In the genomic region with DNA sequence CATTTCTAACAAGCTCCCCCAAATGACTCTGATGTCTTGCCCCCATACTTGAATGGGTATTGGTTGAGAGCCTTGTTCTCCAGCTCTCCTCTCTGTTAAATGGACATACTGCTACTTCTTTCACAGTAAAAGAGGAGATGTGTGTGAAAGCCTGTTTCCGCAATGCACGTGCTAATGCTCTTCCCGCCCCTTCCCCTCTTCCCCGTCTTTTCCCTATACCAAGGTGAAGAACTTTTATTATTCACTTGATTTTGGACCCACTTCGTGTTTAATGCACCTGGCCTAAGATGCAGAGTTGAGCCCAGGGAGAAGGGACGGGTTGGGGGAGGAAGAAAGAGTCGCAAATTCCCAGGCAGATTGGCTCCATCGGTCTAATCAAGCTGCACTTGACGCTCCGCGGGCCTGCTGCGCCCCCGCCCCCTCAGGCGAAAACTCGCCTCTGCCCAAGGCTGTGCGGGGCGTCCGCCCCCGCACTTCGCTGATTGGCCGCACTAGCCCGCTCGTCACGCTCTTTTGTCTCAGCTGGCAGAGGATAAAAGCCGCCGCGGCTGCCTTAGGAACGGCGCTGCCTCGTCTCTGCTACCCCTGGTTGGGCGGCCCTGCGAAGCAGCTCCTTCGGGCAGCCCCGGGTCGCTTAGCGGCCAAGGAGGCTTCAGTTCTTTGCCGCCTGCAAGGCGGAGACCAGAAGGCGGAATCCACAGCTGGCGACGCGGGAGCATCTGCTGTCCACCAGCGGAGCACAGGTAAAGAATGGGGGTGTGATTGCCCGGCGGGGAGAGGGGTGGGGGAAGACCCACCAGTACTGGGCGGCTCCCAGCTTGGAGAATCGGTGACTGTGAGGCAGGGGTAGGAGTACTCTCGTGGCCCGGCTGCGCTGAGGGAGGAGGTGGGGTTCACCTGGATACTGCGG, we compare ENCODE assay signal across 8 cellular contexts. TPM values are rescaled to one million over a fixed set of nuclear protein-coding genes. Genes with fewer than 3 reads are reported as not detected.
DNase-seq lines count a peak whose midpoint lies in the region; ATAC-seq and TF ChIP-seq lines count a peak whose summit lies in the region.
"Had no signal": no experiment of that assay in that cellular context is flagged by ENCODE, and none has a peak within 500 bp of the region (broad histone marks: within the 10 kb centered on the region; RNA-seq: fewer than 3 reads in every experiment).

A gene (plus strand): TSS at position 562 of the 910 bp plus-strand sequence. CDS start 1,421 bp downstream, outside the sequence.

- H3K4me1 Mint-ChIP-seq in WTC11 (peaks cover 25% of the 10 kb centered on the region), chondrocyte (ENCODE audit: low read depth) (peaks cover 12% of the 10 kb centered on the region)

- H3K4me3 Mint-ChIP-seq in WTC11: peak within 1 kb of the TSS; percentile 76
- peak within 1 kb of the TSS; percentile 69 for H3K4me3 Mint-ChIP-seq in chondrocyte (ENCODE audit: unreplicated experiment)

- no peaks in the 10 kb centered on the region for H3K79me2 ChIP-seq in OCI-LY7 (ENCODE audit: insufficient read depth, low read depth, low read length)

- peaks cover 0 to 8% (median 7%) of the 10 kb centered on the region in 4 donors for H3K4me1 ChIP-seq in liver (ENCODE audit: control insufficient read depth in 4 of 4, insufficient read depth in 4 of 4, low read length in 3 of 4)
- H3K4me1 ChIP-seq in OCI-LY7 (ENCODE audit: insufficient read depth, low read length, poor library complexity, severe bottlenecking): no peaks in the 10 kb centered on the region

- BruUV-seq in OCI-LY7 (replicated peaks; lab: Mats Ljungman, UMichigan): no TSS peak

- H4K20me1 ChIP-seq in OCI-LY7 (ENCODE audit: insufficient read depth, low read length): no peaks in the 10 kb centered on the region

- intact Hi-C loops in OCI-LY7 (cut with micrococcal nuclease; ENCODE audit: unreplicated experiment): no loop called here

- H3K36me3 Mint-ChIP-seq in WTC11 (no peaks in the 10 kb centered on the region), chondrocyte (ENCODE audit: low read depth) (no peaks in the 10 kb centered on the region)

- H3K27ac Mint-ChIP-seq in WTC11 (no peak within 1 kb of the TSS), chondrocyte (ENCODE audit: unreplicated experiment) (no peak within 1 kb of the TSS)

- no peak for TF ChIP-seq POLR2A in GM18505 (IDR thresholded peaks at IDR 0.05; ENCODE audit: borderline replicate concordance, extremely low read depth, insufficient read depth, insufficient read length)

- H3K9me3 Mint-ChIP-seq in WTC11 (no peaks in the 10 kb centered on the region), chondrocyte (ENCODE audit: low read depth) (peaks cover 10% of the 10 kb centered on the region)

- no peak within 1 kb of the TSS for H3K9ac ChIP-seq in liver (ENCODE audit: low read depth in 1 of 2, low read length in 2 of 2)

- peak within 1 kb of the TSS in 1 of 3 donors; percentile 32 for H3K4me3 ChIP-seq in liver (ENCODE audit: low read depth in 1 of 3, low read length in 3 of 3)
- no peak within 1 kb of the TSS for H3K4me3 ChIP-seq in OCI-LY7 (ENCODE audit: low read depth, low read length, poor library complexity, severe bottlenecking)

- no peaks in the 10 kb centered on the region for H3K36me3 ChIP-seq in liver (ENCODE audit: control insufficient read depth in 4 of 4, insufficient read depth in 3 of 4, low read depth in 1 of 4, low read length in 3 of 4)
- no peaks in the 10 kb centered on the region for H3K36me3 ChIP-seq in OCI-LY7 (ENCODE audit: insufficient read depth, low read length)

- ATAC-seq in GM18505 (IDR thresholded peaks at IDR 0.05; ENCODE audit: unreplicated experiment) (peak; percentile 71), WTC11 (peak; percentile 94)

- CTCF ChIA-PET in WTC11 (lab: Charles Lee) (interaction anchor here (0.6 to 2.8 kb wide), 9 partner anchors 16 to 243 kb away, joined by 3 to 34 read pairs (median 4); no protein-coding TSS in a partner anchor), OCI-LY7 (lab: Charles Lee; ENCODE audit: unreplicated experiment) (no interaction called here)

- H3K27me3 Mint-ChIP-seq in WTC11 (ENCODE audit: low read depth) (peaks cover 86% of the 10 kb centered on the region), chondrocyte (ENCODE audit: low read depth) (peaks cover 28% of the 10 kb centered on the region)

- POLR2A ChIA-PET in WTC11 (lab: Charles Lee): interaction anchor here (0.6 to 1.4 kb wide), 3 partner anchors 16 to 104 kb away, joined by 3 to 6 read pairs (median 3); no protein-coding TSS in a partner anchor
- POLR2A ChIA-PET in OCI-LY7 (lab: Charles Lee): no interaction called here

- TF ChIP-seq CTCF in WTC11 (IDR thresholded peaks at IDR 0.05): no peak
- TF ChIP-seq CTCF in chondrocyte (IDR thresholded peaks at IDR 0.05): no peak
- TF ChIP-seq CTCF in liver (IDR thresholded peaks at IDR 0.05; ENCODE audit: low read depth, low read length, missing input control): no peak
- no peak for TF ChIP-seq CTCF in OCI-LY7 (conservative IDR thresholded peaks at IDR 0.05; ENCODE audit: low read length)

- no peak within 1 kb of the TSS for H3K4me2 ChIP-seq in OCI-LY7 (ENCODE audit: low read length)

- peak; percentile 28 to 94 (median 89) for DNase-seq in NCI-H1417 (lab: John Stamatoyannopoulos, UW)
- peak; percentile 81 for DNase-seq in WTC11 (ENCODE audit: low spot score)
- DNase-seq in chondrocyte (ENCODE audit: low spot score): no peak
- DNase-seq in stimulated activated CD8-positive, alpha-beta memory T cell treated with anti-CD3 and anti-CD28 coated beads, Interleukin-4, amount 100 ng/mL, for 24 hours (ENCODE audit: low read depth): peak; percentile 8
- DNase-seq in OCI-LY7 (ENCODE audit: low spot score): no peak

- WGBS in liver: 5% methylated on average over 51 of the region's 51 CpGs

- no peaks in the 10 kb centered on the region for H3K9me2 ChIP-seq in OCI-LY7 (ENCODE audit: insufficient read depth, low read length)

- H3K9me3 ChIP-seq in liver (ENCODE audit: control insufficient read depth in 4 of 4, low read length in 3 of 4): no peaks in the 10 kb centered on the region
- no peaks in the 10 kb centered on the region for H3K9me3 ChIP-seq in OCI-LY7 (ENCODE audit: low read length)

- H3K27ac ChIP-seq in liver (ENCODE audit: low read depth in 1 of 2, low read length in 2 of 2) (no peak within 1 kb of the TSS), OCI-LY7 (ENCODE audit: low read depth, low read length, poor library complexity, severe bottlenecking) (no peak within 1 kb of the TSS)

- H2AFZ ChIP-seq in OCI-LY7 (ENCODE audit: low read length): no peak within 1 kb of the TSS

- H3K27me3 ChIP-seq in liver (ENCODE audit: control insufficient read depth in 4 of 4, insufficient read depth in 4 of 4, low read length in 3 of 4): peaks cover 0 to 6% (median under 1%) of the 10 kb centered on the region in 4 donors

- no peak for TF ChIP-seq RAD21 in liver (IDR thresholded peaks at IDR 0.05)

TF ChIP-seq in WTC11, 78 proteins besides CTCF, POLR2A, EP300 and RAD21 (continues in another document):
- TF ChIP-seq KAT7 (CRISPR knock-in tag; IDR thresholded peaks at IDR 0.05; ENCODE audit: borderline replicate concordance): no peak
- TF ChIP-seq ZNF416 (CRISPR knock-in tag; IDR thresholded peaks at IDR 0.05): no peak
- TF ChIP-seq JUN (CRISPR knock-in tag; IDR thresholded peaks at IDR 0.05): no peak
- TF ChIP-seq, protein P1, sequence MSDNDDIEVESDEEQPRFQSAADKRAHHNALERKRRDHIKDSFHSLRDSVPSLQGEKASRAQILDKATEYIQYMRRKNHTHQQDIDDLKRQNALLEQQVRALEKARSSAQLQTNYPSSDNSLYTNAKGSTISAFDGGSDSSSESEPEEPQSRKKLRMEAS (CRISPR knock-in tag; IDR thresholded peaks at IDR 0.05): peak; percentile 77
- peak; percentile 49; the same call in 1 of the 2 replicates for TF ChIP-seq NFYB (CRISPR knock-in tag; conservative IDR thresholded peaks at IDR 0.05; ENCODE audit: low read depth)
- no peak for TF ChIP-seq SP1 (CRISPR knock-in tag; conservative IDR thresholded peaks at IDR 0.05)
- TF ChIP-seq, protein P2, sequence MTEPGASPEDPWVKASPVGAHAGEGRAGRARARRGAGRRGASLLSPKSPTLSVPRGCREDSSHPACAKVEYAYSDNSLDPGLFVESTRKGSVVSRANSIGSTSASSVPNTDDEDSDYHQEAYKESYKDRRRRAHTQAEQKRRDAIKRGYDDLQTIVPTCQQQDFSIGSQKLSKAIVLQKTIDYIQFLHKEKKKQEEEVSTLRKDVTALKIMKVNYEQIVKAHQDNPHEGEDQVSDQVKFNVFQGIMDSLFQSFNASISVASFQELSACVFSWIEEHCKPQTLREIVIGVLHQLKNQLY (CRISPR knock-in tag; IDR thresholded peaks at IDR 0.05): no peak
- TF ChIP-seq, protein P3, sequence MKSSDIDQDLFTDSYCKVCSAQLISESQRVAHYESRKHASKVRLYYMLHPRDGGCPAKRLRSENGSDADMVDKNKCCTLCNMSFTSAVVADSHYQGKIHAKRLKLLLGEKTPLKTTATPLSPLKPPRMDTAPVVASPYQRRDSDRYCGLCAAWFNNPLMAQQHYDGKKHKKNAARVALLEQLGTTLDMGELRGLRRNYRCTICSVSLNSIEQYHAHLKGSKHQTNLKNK (CRISPR knock-in tag; IDR thresholded peaks at IDR 0.05): no peak

TF ChIP-seq in liver, 16 proteins besides CTCF, POLR2A, EP300 and RAD21:
- TF ChIP-seq EGR1 (IDR thresholded peaks at IDR 0.05; ENCODE audit: low read depth in 2 of 2) (peak; percentile 77 to 78), RXRA (IDR thresholded peaks at IDR 0.05) (no peak)
- TF ChIP-seq, protein P4, sequence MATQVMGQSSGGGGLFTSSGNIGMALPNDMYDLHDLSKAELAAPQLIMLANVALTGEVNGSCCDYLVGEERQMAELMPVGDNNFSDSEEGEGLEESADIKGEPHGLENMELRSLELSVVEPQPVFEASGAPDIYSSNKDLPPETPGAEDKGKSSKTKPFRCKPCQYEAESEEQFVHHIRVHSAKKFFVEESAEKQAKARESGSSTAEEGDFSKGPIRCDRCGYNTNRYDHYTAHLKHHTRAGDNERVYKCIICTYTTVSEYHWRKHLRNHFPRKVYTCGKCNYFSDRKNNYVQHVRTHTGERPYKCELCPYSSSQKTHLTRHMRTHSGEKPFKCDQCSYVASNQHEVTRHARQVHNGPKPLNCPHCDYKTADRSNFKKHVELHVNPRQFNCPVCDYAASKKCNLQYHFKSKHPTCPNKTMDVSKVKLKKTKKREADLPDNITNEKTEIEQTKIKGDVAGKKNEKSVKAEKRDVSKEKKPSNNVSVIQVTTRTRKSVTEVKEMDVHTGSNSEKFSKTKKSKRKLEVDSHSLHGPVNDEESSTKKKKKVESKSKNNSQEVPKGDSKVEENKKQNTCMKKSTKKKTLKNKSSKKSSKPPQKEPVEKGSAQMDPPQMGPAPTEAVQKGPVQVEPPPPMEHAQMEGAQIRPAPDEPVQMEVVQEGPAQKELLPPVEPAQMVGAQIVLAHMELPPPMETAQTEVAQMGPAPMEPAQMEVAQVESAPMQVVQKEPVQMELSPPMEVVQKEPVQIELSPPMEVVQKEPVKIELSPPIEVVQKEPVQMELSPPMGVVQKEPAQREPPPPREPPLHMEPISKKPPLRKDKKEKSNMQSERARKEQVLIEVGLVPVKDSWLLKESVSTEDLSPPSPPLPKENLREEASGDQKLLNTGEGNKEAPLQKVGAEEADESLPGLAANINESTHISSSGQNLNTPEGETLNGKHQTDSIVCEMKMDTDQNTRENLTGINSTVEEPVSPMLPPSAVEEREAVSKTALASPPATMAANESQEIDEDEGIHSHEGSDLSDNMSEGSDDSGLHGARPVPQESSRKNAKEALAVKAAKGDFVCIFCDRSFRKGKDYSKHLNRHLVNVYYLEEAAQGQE (IDR thresholded peaks at IDR 0.05): no peak

RNA-seq across cellular contexts. Expression of the gene that starts here (rescaled TPM):
- 0.87 to 0.94 TPM (median 0.92 TPM) in 3 replicates for total RNA-seq in WTC11 (2021)
- not detected in 3 replicates for total RNA-seq in chondrocyte
- total RNA-seq in liver: not detected
- polyA plus RNA-seq in liver: not detected
- total RNA-seq in OCI-LY7 (2014; rRNA removed; shearing (Covaris generic)): not detected in 2 replicates
- total RNA-seq in OCI-LY7 (2022): not detected in 2 replicates
- total RNA-seq: activated CD8-positive, alpha-beta memory T cell treated with anti-CD3 and anti-CD28 coated beads for 36 hours had no signal

Comparison
In these comparisons a context has a peak if more than half of its experiments do, and no peak if none do; other contexts are left out.
1. Peak in DNase-seq and ATAC-seq in WTC11; RNA of the gene not detected or under 1 TPM.
2. DNase-seq: peak in NCI-H1417 (3 of 3) and stimulated activated CD8-positive, alpha-beta memory T cell treated with anti-CD3 and anti-CD28 coated beads, Interleukin-4, amount 100 ng/mL, for 24 hours (single experiment); none in chondrocyte (single experiment) and OCI-LY7 (single experiment).